16 cellular contexts compared by ENCODE assay signal in the genomic region with DNA sequence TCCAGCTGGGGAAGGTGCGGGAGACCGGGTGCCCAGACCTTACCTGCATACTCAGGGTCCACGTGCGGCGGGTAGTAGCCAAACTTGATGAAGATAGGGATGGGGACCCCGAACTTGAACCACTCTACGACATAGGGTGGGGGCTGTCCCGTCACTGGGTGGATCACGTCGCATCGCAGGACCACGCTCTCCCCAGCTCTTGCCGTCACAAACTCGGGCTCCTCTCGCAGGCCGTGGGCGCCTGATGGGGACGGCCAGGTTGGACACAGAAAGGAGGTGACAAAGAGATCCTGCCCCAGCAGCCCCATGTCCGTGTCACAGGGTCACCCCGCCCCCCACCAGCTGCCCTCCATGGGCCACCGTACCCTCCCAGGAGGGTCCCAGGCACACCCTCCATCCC. TPM values are rescaled to one million over a fixed set of nuclear protein-coding genes. Genes with fewer than 3 reads are reported as not detected.
DNase-seq lines count a peak whose midpoint lies in the region; ATAC-seq, FAIRE-seq and TF ChIP-seq lines count a peak whose summit lies in the region.
"Had no signal": no experiment of that assay in that cellular context is flagged by ENCODE, and none has a peak within 500 bp of the region (broad histone marks: within the 10 kb centered on the region; RNA-seq: fewer than 3 reads in every experiment).

No MANE protein-coding gene starts in this region.

- peak overlapping the region; percentile 49 for H3K4me3 ChIP-seq in left ventricle myocardium inferior
- H3K4me3 ChIP-seq in kidney (ENCODE audit: low read length in 2 of 2): no peak overlapping the region
- H3K4me3 ChIP-seq in vagina: peak overlapping the region in 1 of 2 donors; percentile 18
- H3K4me3 ChIP-seq in body of pancreas: no peak overlapping the region
- H3K4me3 ChIP-seq: GM23338, K562, lung, PC-9, prostate gland had no signal

- POLR2A ChIA-PET in activated CD8-positive, alpha-beta T cell treated with anti-CD3 and anti-CD28 coated beads for 36 hours (lab: Charles Lee): interaction anchor here (0.6 to 6.2 kb wide), 5 partner anchors 11 to 81 kb away, joined by 3 to 91 read pairs (median 11); a partner anchor contains a TSS

- no peak for ATAC-seq in left cardiac atrium
- no peak for ATAC-seq in activated CD8-positive, alpha-beta T cell treated with anti-CD3 and anti-CD28 coated beads for 36 hours
- no peak for ATAC-seq in body of pancreas

- H3K27me3 Mint-ChIP-seq in activated CD8-positive, alpha-beta T cell treated with anti-CD3 and anti-CD28 coated beads for 36 hours: no peaks in the 10 kb centered on the region

- 87 to 90% methylated on average over 13 to 18 of the region's 21 CpGs for WGBS in body of pancreas, 2 donors

- no peaks in the 10 kb centered on the region for H3K9me3 Mint-ChIP-seq in activated CD8-positive, alpha-beta T cell treated with anti-CD3 and anti-CD28 coated beads for 36 hours
- H3K9me3 Mint-ChIP-seq: GM23338, natural killer cell had no signal

- H3K36me3 Mint-ChIP-seq in activated CD8-positive, alpha-beta T cell treated with anti-CD3 and anti-CD28 coated beads for 36 hours (ENCODE audit: low read depth): peaks cover 50% of the 10 kb centered on the region
- H3K36me3 Mint-ChIP-seq: natural killer cell had no signal

- H3K27ac Mint-ChIP-seq in activated CD8-positive, alpha-beta T cell treated with anti-CD3 and anti-CD28 coated beads for 36 hours: peak overlapping the region; percentile 92
- H3K27ac Mint-ChIP-seq: GM23338 had no signal

- peaks cover 20% of the 10 kb centered on the region for H3K36me3 ChIP-seq in left ventricle myocardium inferior
- no peaks in the 10 kb centered on the region for H3K36me3 ChIP-seq in kidney (ENCODE audit: control insufficient read depth in 1 of 2, insufficient read depth in 2 of 2, low read length in 2 of 2)
- H3K36me3 ChIP-seq in vagina: no peaks in the 10 kb centered on the region
- H3K36me3 ChIP-seq in body of pancreas (replicated peaks in 1 of 2; ENCODE audit: insufficient read depth in 1 of 2, low read depth in 2 of 2): no peaks in the 10 kb centered on the region
- H3K36me3 ChIP-seq: prostate gland had no signal

- TF ChIP-seq CTCF in left ventricle myocardium inferior (IDR thresholded peaks at IDR 0.05; ENCODE audit: borderline replicate concordance): no peak
- no peak for TF ChIP-seq CTCF in activated CD8-positive, alpha-beta T cell treated with anti-CD3 and anti-CD28 coated beads for 36 hours (IDR thresholded peaks at IDR 0.05)
- TF ChIP-seq CTCF in kidney (IDR thresholded peaks at IDR 0.05; ENCODE audit: borderline replicate concordance, extremely low read depth, insufficient read depth): no peak
- no peak for TF ChIP-seq CTCF in vagina (IDR thresholded peaks at IDR 0.05)
- TF ChIP-seq CTCF in body of pancreas (IDR thresholded peaks at IDR 0.05): no peak

- intact Hi-C loops in left ventricle myocardium inferior (cut with micrococcal nuclease): no loop called here
- intact Hi-C loops in left cardiac atrium (cut with DNase I): no loop called here
- intact Hi-C loops in activated CD8-positive, alpha-beta T cell treated with anti-CD3 and anti-CD28 coated beads for 36 hours (cut with micrococcal nuclease): loop anchor here (5.0 to 10.0 kb wide), 3 partner anchors 86 to 279 kb away; a partner anchor contains a TSS
- intact Hi-C loops in kidney (cut with DNase I): no loop called here
- intact Hi-C loops in vagina (cut with DNase I): loop anchor here (5.0 kb wide), 1 partner anchor 96 kb away; no protein-coding TSS in a partner anchor
- intact Hi-C loops in body of pancreas (cut with DNase I): no loop called here

- H3K4me1 Mint-ChIP-seq in activated CD8-positive, alpha-beta T cell treated with anti-CD3 and anti-CD28 coated beads for 36 hours (ENCODE audit: low read depth): peaks cover 67% of the 10 kb centered on the region

- H3K9me3 ChIP-seq in left ventricle myocardium inferior (replicated peaks) (no peaks in the 10 kb centered on the region), kidney (ENCODE audit: control insufficient read depth in 1 of 2, low read length in 2 of 2) (no peaks in the 10 kb centered on the region), vagina (no peaks in the 10 kb centered on the region), body of pancreas (no peaks in the 10 kb centered on the region)
- H3K9me3 ChIP-seq: prostate gland had no signal

- H3K9ac ChIP-seq in kidney (ENCODE audit: low read length in 2 of 2): no peak overlapping the region

- TF ChIP-seq POLR2A in vagina (IDR thresholded peaks at IDR 0.05) (no peak), body of pancreas (IDR thresholded peaks at IDR 0.05) (no peak)

- peak overlapping the region; percentile 81 for H3K4me3 Mint-ChIP-seq in activated CD8-positive, alpha-beta T cell treated with anti-CD3 and anti-CD28 coated beads for 36 hours

- FAIRE-seq in kidney (lab: Jason Lieb, UNC): no peak
- FAIRE-seq: K562 had no signal

- H3K4me1 ChIP-seq in left ventricle myocardium inferior: peaks cover 74% of the 10 kb centered on the region
- H3K4me1 ChIP-seq in kidney (ENCODE audit: control insufficient read depth in 1 of 2, insufficient read depth in 1 of 2, low read depth in 1 of 2, low read length in 2 of 2): no peaks in the 10 kb centered on the region
- peaks cover 56% of the 10 kb centered on the region for H3K4me1 ChIP-seq in vagina
- no peaks in the 10 kb centered on the region for H3K4me1 ChIP-seq in body of pancreas
- H3K4me1 ChIP-seq: prostate gland had no signal

- H3K27me3 ChIP-seq in left ventricle myocardium inferior (ENCODE audit: low read depth) (no peaks in the 10 kb centered on the region), vagina (no peaks in the 10 kb centered on the region), body of pancreas (no peaks in the 10 kb centered on the region)

- CTCF ChIA-PET in activated CD8-positive, alpha-beta T cell treated with anti-CD3 and anti-CD28 coated beads for 36 hours (lab: Charles Lee): interaction anchor here (1.0 to 5.9 kb wide), 6 partner anchors 10 to 123 kb away, joined by 3 to 32 read pairs (median 8); a partner anchor contains a TSS

- DNase-seq in left ventricle myocardium inferior (no peak), left cardiac atrium (no peak), kidney (peak; percentile 66), vagina (ENCODE audit: extremely low spot score in 2 of 2) (no peak), CD1c-positive myeloid dendritic cell (ENCODE audit: extremely low spot score) (no peak), body of pancreas (no peak)
- no peak for DNase-seq in activated CD8-positive, alpha-beta T cell treated with anti-CD3 and anti-CD28 coated beads for 36 hours
- DNase-seq: foreskin melanocyte, natural killer cell, NCI-H2107, PC-9 had no signal

- H3K27ac ChIP-seq in left ventricle myocardium inferior (replicated peaks): peak overlapping the region; percentile 77
- H3K27ac ChIP-seq in kidney (ENCODE audit: low read depth in 2 of 2, low read length in 2 of 2): no peak overlapping the region
- H3K27ac ChIP-seq in vagina: peak overlapping the region; percentile 58
- no peak overlapping the region for H3K27ac ChIP-seq in body of pancreas
- H3K27ac ChIP-seq: HL-60, PC-9, prostate gland had no signal

RNA-seq across cellular contexts. Expression of a gene that starts 10.8 kb away (rescaled TPM):
- 44.1 TPM for total RNA-seq in left ventricle myocardium inferior
- 10 to 100 TPM; 33.3 to 40.0 TPM for total RNA-seq in left cardiac atrium
- total RNA-seq in activated CD8-positive, alpha-beta T cell treated with anti-CD3 and anti-CD28 coated beads for 36 hours: 100 to 1,000 TPM; 124 to 136 TPM
- 10.4 TPM for total RNA-seq in kidney
- 0.86 TPM for polyA plus RNA-seq in kidney (ENCODE audit: insufficient read depth, low read depth, low replicate concordance)
- 10.1 TPM for total RNA-seq in vagina
- total RNA-seq in body of pancreas: 1 to 10 TPM; 1.6 to 3.3 TPM
- total RNA-seq: PC-9 had no signal
- polyA plus RNA-seq: K562 had no signal

Comparison
In these comparisons a context has a peak if more than half of its experiments do, and no peak if none do; other contexts are left out.
1. H3K27ac ChIP-seq: peak in left ventricle myocardium inferior (single experiment) and vagina (single experiment); none in kidney (0 of 2) and body of pancreas (0 of 4).
2. intact Hi-C loops: an anchor here in activated CD8-positive, alpha-beta T cell treated with anti-CD3 and anti-CD28 coated beads for 36 hours (5.0 to 10.0 kb wide) and vagina (5.0 kb wide); none called in left ventricle myocardium inferior, left cardiac atrium, kidney and body of pancreas.